Comparison of ENCODE assay signal across 20 cellular contexts in genomic region chr1:201374376-201374775, GRCh38. TPM values are rescaled to one million over a fixed set of nuclear protein-coding genes. Genes with fewer than 3 reads are reported as not detected.
A peak's percentile ranks its signal among the peaks of the same experiment; 100 is the strongest.
DNase-seq lines count a peak whose midpoint lies in the region; ATAC-seq and TF ChIP-seq lines count a peak whose summit lies in the region.
"Had no signal": no experiment of that assay in that cellular context is flagged by ENCODE, and none has a peak within 500 bp of the region (broad histone marks: within the 10 kb centered on the region; RNA-seq: fewer than 3 reads in every experiment).

No MANE protein-coding gene starts in this region.

- H3K9me2 ChIP-seq in GM23338 (ENCODE audit: insufficient read depth) = 0 out of 2 replicates have a peak, but pooled peaks cover 7% of the 10 kb centered on the region

- H3K14ac ChIP-seq in mesenchymal stem cell (ENCODE audit: low read length in 2 of 2) = no peak overlapping the region

- no peak overlapping the region for H3K9ac ChIP-seq in mesenchymal stem cell (ENCODE audit: low read length)
- H3K9ac ChIP-seq: KMS-11 had no signal

- no peak overlapping the region; the same call in 2 of the 3 replicates for H3K4me3 Mint-ChIP-seq in GM23338
- no peak overlapping the region for H3K4me3 Mint-ChIP-seq in naive thymus-derived CD4-positive, alpha-beta T cell
- H3K4me3 Mint-ChIP-seq: activated T-helper 17 cell treated with anti-CD3 and anti-CD28 coated beads, Interleukin-2, amount 50 U/mL, for 72 hours; mesothelial cell of epicardium had no signal

- H3F3A ChIP-seq in GM23338 (replicated peaks; ENCODE audit: low read depth) = peaks cover 15% of the 10 kb centered on the region; the same call in 1 of the 2 replicates

- no peak overlapping the region for H2BK120ac ChIP-seq in mesenchymal stem cell (ENCODE audit: low read depth, low read length)

- intact Hi-C loops in naive thymus-derived CD4-positive, alpha-beta T cell (cut with micrococcal nuclease) = no loop called here

- no peak overlapping the region for H2BK12ac ChIP-seq in mesenchymal stem cell (ENCODE audit: low read length in 2 of 2)

- H3K9me3 ChIP-seq in mesenchymal stem cell (ENCODE audit: control insufficient read depth, low read length) = no peaks in the 10 kb centered on the region
- H3K9me3 ChIP-seq in naive thymus-derived CD4-positive, alpha-beta T cell (ENCODE audit: control insufficient read depth in 2 of 3, low read length in 3 of 3) = no peaks in the 10 kb centered on the region
- H3K9me3 ChIP-seq: adrenal gland, right lobe of liver, suprapubic skin had no signal

- H4K20me1 ChIP-seq in GM23338 (replicated peaks; ENCODE audit: insufficient read depth) = no peaks in the 10 kb centered on the region

- H2AFZ ChIP-seq in GM23338 = no peak overlapping the region
- H2AFZ ChIP-seq in mesenchymal stem cell (ENCODE audit: low read depth, low read length) = no peak overlapping the region

- 60% methylated on average over 4 of the region's 6 CpGs for WGBS in mesenchymal stem cell

- peaks cover 16% of the 10 kb centered on the region for H3K27me3 Mint-ChIP-seq in GM23338 (ENCODE audit: insufficient read depth, low read depth, poor library complexity)
- H3K27me3 Mint-ChIP-seq in naive thymus-derived CD4-positive, alpha-beta T cell = peaks cover 0 to 30% (median 7%) of the 10 kb centered on the region in 5 donors

- POLR2A ChIA-PET in naive thymus-derived CD4-positive, alpha-beta T cell (lab: Charles Lee) = no interaction called here

- H2BK5ac ChIP-seq in mesenchymal stem cell (ENCODE audit: low read depth, low read length, poor library complexity, severe bottlenecking) = no peak overlapping the region

- no peaks in the 10 kb centered on the region for H3K9me3 Mint-ChIP-seq in GM23338
- H3K9me3 Mint-ChIP-seq in naive thymus-derived CD4-positive, alpha-beta T cell = no peaks in the 10 kb centered on the region
- H3K9me3 Mint-ChIP-seq: activated T-helper 17 cell treated with anti-CD3 and anti-CD28 coated beads, Interleukin-2, amount 50 U/mL, for 72 hours; mesothelial cell of epicardium had no signal

- no peaks in the 10 kb centered on the region for H3K36me3 ChIP-seq in GM23338 (ENCODE audit: insufficient read depth)
- H3K36me3 ChIP-seq in mesenchymal stem cell (ENCODE audit: control insufficient read depth in 1 of 2, insufficient read depth in 2 of 2, low read depth in 1 of 2, low read length in 2 of 2) = peaks cover 0 to 20% of the 10 kb centered on the region in 2 experiments
- H3K36me3 ChIP-seq in naive thymus-derived CD4-positive, alpha-beta T cell (ENCODE audit: control insufficient read depth in 2 of 3, insufficient read depth in 3 of 3, low read length in 3 of 3) = no peaks in the 10 kb centered on the region
- H3K36me3 ChIP-seq: adrenal gland, right lobe of liver, suprapubic skin had no signal

- H3K27me3 ChIP-seq in GM23338 (ENCODE audit: insufficient read depth) (no peaks in the 10 kb centered on the region), mesenchymal stem cell (ENCODE audit: control insufficient read depth in 1 of 2, insufficient read depth in 1 of 2, low read length in 2 of 2) (peaks cover 0 to 81% of the 10 kb centered on the region in 2 experiments)
- no peaks in the 10 kb centered on the region for H3K27me3 ChIP-seq in naive thymus-derived CD4-positive, alpha-beta T cell (ENCODE audit: control insufficient read depth in 2 of 2, insufficient read depth in 2 of 2, low read length in 2 of 2)
- H3K27me3 ChIP-seq: right lobe of liver had no signal

- H2BK15ac ChIP-seq in mesenchymal stem cell (ENCODE audit: low read depth, poor library complexity, severe bottlenecking) = no peak overlapping the region

- H3K4me1 Mint-ChIP-seq in GM23338 = peaks cover 69% of the 10 kb centered on the region
- peaks cover 0 to 2% (median 0%) of the 10 kb centered on the region in 7 donors for H3K4me1 Mint-ChIP-seq in naive thymus-derived CD4-positive, alpha-beta T cell
- H3K4me1 Mint-ChIP-seq: activated T-helper 17 cell treated with anti-CD3 and anti-CD28 coated beads, Interleukin-2, amount 50 U/mL, for 72 hours had no signal

- H3K4me3 ChIP-seq in GM23338 (no peak overlapping the region), mesenchymal stem cell (ENCODE audit: insufficient read depth in 1 of 2, low read depth in 1 of 2, low read length in 2 of 2) (no peak overlapping the region)
- H3K4me3 ChIP-seq in naive thymus-derived CD4-positive, alpha-beta T cell (ENCODE audit: low read length) = no peak overlapping the region
- H3K4me3 ChIP-seq: adrenal gland, right lobe of liver, suprapubic skin had no signal

- H4K91ac ChIP-seq in mesenchymal stem cell (ENCODE audit: low read length) = no peak overlapping the region

- H3K79me1 ChIP-seq in mesenchymal stem cell (replicated peaks; ENCODE audit: low read length, poor library complexity, severe bottlenecking) = no peaks in the 10 kb centered on the region

- CTCF ChIA-PET in naive thymus-derived CD4-positive, alpha-beta T cell (lab: Charles Lee) = no interaction called here

- H3K36me3 Mint-ChIP-seq in GM23338 (ENCODE audit: low read depth) = no peaks in the 10 kb centered on the region
- no peaks in the 10 kb centered on the region for H3K36me3 Mint-ChIP-seq in naive thymus-derived CD4-positive, alpha-beta T cell
- H3K36me3 Mint-ChIP-seq: mesothelial cell of epicardium had no signal

- H2AK5ac ChIP-seq in mesenchymal stem cell (ENCODE audit: low read length, severe bottlenecking) = peak overlapping the region; percentile 63

- H3K4me2 ChIP-seq in GM23338 (peak overlapping the region; percentile 39), mesenchymal stem cell (ENCODE audit: low read length, poor library complexity, severe bottlenecking) (no peak overlapping the region)
- H3K4me2 ChIP-seq: KMS-11 had no signal

- peaks cover 37% of the 10 kb centered on the region for H3K4me1 ChIP-seq in GM23338 (ENCODE audit: insufficient read depth)
- peaks cover 43% of the 10 kb centered on the region for H3K4me1 ChIP-seq in mesenchymal stem cell (ENCODE audit: control insufficient read depth, insufficient read depth, low read depth, low read length)
- no peaks in the 10 kb centered on the region for H3K4me1 ChIP-seq in naive thymus-derived CD4-positive, alpha-beta T cell (ENCODE audit: control insufficient read depth in 2 of 2, insufficient read depth in 2 of 2, low read length in 2 of 2)
- H3K4me1 ChIP-seq: adrenal gland, right lobe of liver had no signal

- DNase-seq in GM23338 (ENCODE audit: low spot score) = no peak
- DNase-seq in NCI-H187 treated with DMSO at 0.1 percent for 48 hours (lab: John Stamatoyannopoulos, UW) = peak; percentile 22
- DNase-seq in NCI-H82 (lab: John Stamatoyannopoulos, UW) = peak; percentile 93
- DNase-seq in mesenchymal stem cell = no peak
- no peak for DNase-seq in naive thymus-derived CD4-positive, alpha-beta T cell
- DNase-seq in NCI-H526 treated with DMSO at 0.1 percent for 48 hours (lab: John Stamatoyannopoulos, UW) = no peak
- no peak for DNase-seq in inferior parietal cortex (ENCODE audit: extremely low spot score)
- no peak for DNase-seq in MV-4-11 (lab: John Stamatoyannopoulos, UW)
- DNase-seq: adrenal gland; cerebellar nuclear complex; effector memory CD4-positive, alpha-beta T cell; right lobe of liver; stimulated activated CD4-positive, alpha-beta T cell treated with anti-CD3 and anti-CD28 coated beads, Interleukin-2, amount 100 ng/mL, for 48 hours had no signal

- H3K4ac ChIP-seq in mesenchymal stem cell (ENCODE audit: low read depth in 1 of 2, low read length in 2 of 2) = no peak overlapping the region

- H3K23ac ChIP-seq in mesenchymal stem cell (ENCODE audit: low read length in 2 of 2) = no peak overlapping the region

- no peak overlapping the region for H4K8ac ChIP-seq in mesenchymal stem cell (ENCODE audit: low read length)

- TF ChIP-seq CTCF in GM23338 (conservative IDR thresholded peaks at IDR 0.05; ENCODE audit: low read depth in 2 of 2) = no peak

- peak overlapping the region; percentile 9 for H3K27ac Mint-ChIP-seq in GM23338
- H3K27ac Mint-ChIP-seq in naive thymus-derived CD4-positive, alpha-beta T cell = peak overlapping the region in 1 of 9 donors; percentile 27
- H3K27ac Mint-ChIP-seq: activated T-helper 17 cell treated with anti-CD3 and anti-CD28 coated beads, Interleukin-2, amount 50 U/mL, for 72 hours; mesothelial cell of epicardium had no signal

- H3K18ac ChIP-seq in mesenchymal stem cell (ENCODE audit: low read depth in 1 of 2, low read length in 2 of 2) = no peak overlapping the region

- no peaks in the 10 kb centered on the region for H3K79me2 ChIP-seq in GM23338 (replicated peaks; ENCODE audit: insufficient read depth)

- ATAC-seq in GM23338 = no peak
- no peak for ATAC-seq in naive thymus-derived CD4-positive, alpha-beta T cell
- ATAC-seq: activated CD4-positive, CD25-positive, alpha-beta regulatory T cell treated with anti-CD3 and anti-CD28 coated beads, Interleukin-2, amount 50 U/mL, for 24 hours; activated T-helper 17 cell treated with anti-CD3 and anti-CD28 coated beads, Interleukin-2, amount 50 U/mL, for 72 hours; right lobe of liver had no signal

- no peak overlapping the region for H3K27ac ChIP-seq in GM23338 (ENCODE audit: low read depth)
- no peak overlapping the region for H3K27ac ChIP-seq in mesenchymal stem cell (ENCODE audit: low read length, poor library complexity, severe bottlenecking)
- no peak overlapping the region for H3K27ac ChIP-seq in naive thymus-derived CD4-positive, alpha-beta T cell (ENCODE audit: low read depth, low read length)
- H3K27ac ChIP-seq: adrenal gland, KMS-11, right lobe of liver, suprapubic skin had no signal

RNA-seq across cellular contexts. Expression of gene TNNT2, which starts 3.1 kb away (rescaled TPM):
- total RNA-seq in GM23338 (2014; rRNA removed; shearing (Covaris generic)) = 4.5 and 7.5 TPM in 2 replicates
- 19.1 and 25.3 TPM in 2 replicates for polyA plus RNA-seq in GM23338 (2016; fragmentation: Nextera tagmentation; extraction: Ambion mirVana)
- 0.07 TPM for polyA plus RNA-seq in mesenchymal stem cell (2013, experiment 1 of 2)
- not detected for polyA plus RNA-seq in mesenchymal stem cell (2013, experiment 2 of 2)
- not detected for total RNA-seq in naive thymus-derived CD4-positive, alpha-beta T cell
- polyA plus RNA-seq in naive thymus-derived CD4-positive, alpha-beta T cell = not detected
- total RNA-seq: activated T-helper 17 cell treated with anti-CD3 and anti-CD28 coated beads, Interleukin-2, amount 50 U/mL, for 72 hours; SK-MEL-5 had no signal

RNA-seq across cellular contexts. Expression of gene LAD1, which starts 24.7 kb away (rescaled TPM):
- 17.6 and 22.3 TPM in 2 replicates for total RNA-seq in GM23338 (2014; rRNA removed; shearing (Covaris generic))
- 18.0 and 18.9 TPM in 2 replicates for polyA plus RNA-seq in GM23338 (2016; fragmentation: Nextera tagmentation; extraction: Ambion mirVana)
- not detected for polyA plus RNA-seq in mesenchymal stem cell (2013, experiment 1 of 2)
- not detected for polyA plus RNA-seq in mesenchymal stem cell (2013, experiment 2 of 2)
- total RNA-seq in naive thymus-derived CD4-positive, alpha-beta T cell = under 1 TPM in 1 of 5 experiments, not detected in 4; 0.89 TPM
- polyA plus RNA-seq in naive thymus-derived CD4-positive, alpha-beta T cell = not detected
- total RNA-seq: activated T-helper 17 cell treated with anti-CD3 and anti-CD28 coated beads, Interleukin-2, amount 50 U/mL, for 72 hours had no signal

RNA-seq across cellular contexts. Expression of gene TNNI1, which starts 47.2 kb away (rescaled TPM):
- not detected in 2 replicates for total RNA-seq in GM23338 (2014; rRNA removed; shearing (Covaris generic))
- 0.36 and 4.1 TPM in 2 replicates for polyA plus RNA-seq in GM23338 (2016; fragmentation: Nextera tagmentation; extraction: Ambion mirVana)
- not detected for polyA plus RNA-seq in mesenchymal stem cell (2013, experiment 1 of 2)
- not detected for polyA plus RNA-seq in mesenchymal stem cell (2013, experiment 2 of 2)
- not detected for total RNA-seq in naive thymus-derived CD4-positive, alpha-beta T cell
- polyA plus RNA-seq in naive thymus-derived CD4-positive, alpha-beta T cell = not detected
- total RNA-seq: activated T-helper 17 cell treated with anti-CD3 and anti-CD28 coated beads, Interleukin-2, amount 50 U/mL, for 72 hours; kidney epithelial cell; SK-MEL-5 had no signal

Comparison
In these comparisons a context has a peak if more than half of its experiments do, and no peak if none do; other contexts are left out.
1. DNase-seq: peak in NCI-H187 treated with DMSO at 0.1 percent for 48 hours (single experiment) and NCI-H82 (single experiment); none in GM23338 (single experiment), mesenchymal stem cell (single experiment), naive thymus-derived CD4-positive, alpha-beta T cell (0 of 9), NCI-H526 treated with DMSO at 0.1 percent for 48 hours (single experiment), inferior parietal cortex (single experiment) and MV-4-11 (single experiment).